In the genomic region with DNA sequence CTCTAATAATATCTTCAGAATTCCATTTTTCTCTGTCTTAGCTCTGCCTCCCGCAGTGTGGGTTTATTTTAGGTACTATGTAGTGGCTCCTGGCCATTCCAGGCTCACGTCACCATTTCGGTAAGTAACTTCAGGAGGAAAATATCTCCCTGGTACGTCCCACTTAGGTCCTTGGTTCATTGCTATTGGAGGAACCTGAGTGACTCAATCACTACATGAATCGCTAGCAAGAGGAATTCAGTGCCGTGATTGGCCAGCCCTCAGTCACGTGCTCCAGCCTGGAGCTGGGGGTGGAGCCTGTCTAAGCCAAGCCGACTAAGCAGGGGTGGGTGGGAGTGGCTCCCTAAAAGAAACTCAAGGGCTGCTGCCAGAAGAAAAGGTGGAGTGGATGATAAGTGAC, we compare ENCODE assay signal across 2 cellular contexts.
TF ChIP-seq lines count a peak whose summit lies in the region.

No MANE protein-coding gene starts in this region.

TF ChIP-seq in HCT116, 20 proteins besides CTCF, POLR2A, EP300 and RAD21:
- no peak for TF ChIP-seq YY1 (IDR thresholded peaks at IDR 0.05; ENCODE audit: extremely low read depth, insufficient replicate concordance, low read depth, low read length)
- TF ChIP-seq, protein P1, sequence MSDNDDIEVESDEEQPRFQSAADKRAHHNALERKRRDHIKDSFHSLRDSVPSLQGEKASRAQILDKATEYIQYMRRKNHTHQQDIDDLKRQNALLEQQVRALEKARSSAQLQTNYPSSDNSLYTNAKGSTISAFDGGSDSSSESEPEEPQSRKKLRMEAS (IDR thresholded peaks at IDR 0.05), result no peak
- TF ChIP-seq TCF7L2 (IDR thresholded peaks at IDR 0.05; ENCODE audit: borderline replicate concordance, extremely low read depth, insufficient read depth, insufficient read length), result no peak
- no peak for TF ChIP-seq CBX3 (IDR thresholded peaks at IDR 0.05; ENCODE audit: low read depth)
- TF ChIP-seq JUND (IDR thresholded peaks at IDR 0.05), result no peak
- TF ChIP-seq, protein P2, sequence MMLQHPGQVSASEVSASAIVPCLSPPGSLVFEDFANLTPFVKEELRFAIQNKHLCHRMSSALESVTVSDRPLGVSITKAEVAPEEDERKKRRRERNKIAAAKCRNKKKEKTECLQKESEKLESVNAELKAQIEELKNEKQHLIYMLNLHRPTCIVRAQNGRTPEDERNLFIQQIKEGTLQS (IDR thresholded peaks at IDR 0.05), result no peak
- no peak for TF ChIP-seq SP1 (IDR thresholded peaks at IDR 0.05; ENCODE audit: low read depth)
- TF ChIP-seq, protein P3, sequence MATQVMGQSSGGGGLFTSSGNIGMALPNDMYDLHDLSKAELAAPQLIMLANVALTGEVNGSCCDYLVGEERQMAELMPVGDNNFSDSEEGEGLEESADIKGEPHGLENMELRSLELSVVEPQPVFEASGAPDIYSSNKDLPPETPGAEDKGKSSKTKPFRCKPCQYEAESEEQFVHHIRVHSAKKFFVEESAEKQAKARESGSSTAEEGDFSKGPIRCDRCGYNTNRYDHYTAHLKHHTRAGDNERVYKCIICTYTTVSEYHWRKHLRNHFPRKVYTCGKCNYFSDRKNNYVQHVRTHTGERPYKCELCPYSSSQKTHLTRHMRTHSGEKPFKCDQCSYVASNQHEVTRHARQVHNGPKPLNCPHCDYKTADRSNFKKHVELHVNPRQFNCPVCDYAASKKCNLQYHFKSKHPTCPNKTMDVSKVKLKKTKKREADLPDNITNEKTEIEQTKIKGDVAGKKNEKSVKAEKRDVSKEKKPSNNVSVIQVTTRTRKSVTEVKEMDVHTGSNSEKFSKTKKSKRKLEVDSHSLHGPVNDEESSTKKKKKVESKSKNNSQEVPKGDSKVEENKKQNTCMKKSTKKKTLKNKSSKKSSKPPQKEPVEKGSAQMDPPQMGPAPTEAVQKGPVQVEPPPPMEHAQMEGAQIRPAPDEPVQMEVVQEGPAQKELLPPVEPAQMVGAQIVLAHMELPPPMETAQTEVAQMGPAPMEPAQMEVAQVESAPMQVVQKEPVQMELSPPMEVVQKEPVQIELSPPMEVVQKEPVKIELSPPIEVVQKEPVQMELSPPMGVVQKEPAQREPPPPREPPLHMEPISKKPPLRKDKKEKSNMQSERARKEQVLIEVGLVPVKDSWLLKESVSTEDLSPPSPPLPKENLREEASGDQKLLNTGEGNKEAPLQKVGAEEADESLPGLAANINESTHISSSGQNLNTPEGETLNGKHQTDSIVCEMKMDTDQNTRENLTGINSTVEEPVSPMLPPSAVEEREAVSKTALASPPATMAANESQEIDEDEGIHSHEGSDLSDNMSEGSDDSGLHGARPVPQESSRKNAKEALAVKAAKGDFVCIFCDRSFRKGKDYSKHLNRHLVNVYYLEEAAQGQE (IDR thresholded peaks at IDR 0.05; ENCODE audit: low read depth), result no peak
- TF ChIP-seq EZH2phosphoT487 (IDR thresholded peaks at IDR 0.05; ENCODE audit: borderline replicate concordance), result no peak
- TF ChIP-seq EZH2 (IDR thresholded peaks at IDR 0.05), result no peak
- TF ChIP-seq FOSL1 (IDR thresholded peaks at IDR 0.05; ENCODE audit: low read depth), result no peak
- TF ChIP-seq SRF (IDR thresholded peaks at IDR 0.05; ENCODE audit: low read depth), result no peak
- TF ChIP-seq EGR1 (IDR thresholded peaks at IDR 0.05; ENCODE audit: low read depth), result no peak
- TF ChIP-seq SIN3A (IDR thresholded peaks at IDR 0.05; ENCODE audit: low read depth), result no peak
- TF ChIP-seq CEBPB (IDR thresholded peaks at IDR 0.05; ENCODE audit: low read depth), result no peak
- TF ChIP-seq ZNF274 (IDR thresholded peaks at IDR 0.05; ENCODE audit: low read depth, low read length), result no peak
- TF ChIP-seq ZFX (IDR thresholded peaks at IDR 0.05), result no peak

TF ChIP-seq in K562, 482 proteins besides CTCF, POLR2A, EP300 and RAD21 (continues in another document):
- TF ChIP-seq NRF1 (conservative IDR thresholded peaks at IDR 0.05 in 1 of 2, IDR thresholded peaks at IDR 0.05 in 1 of 2) (peak in 1 of 2 experiments; percentile 40; a peak in 1 of 4 replicates), ATF1 (CRISPR knock-in tag; IDR thresholded peaks at IDR 0.05) (no peak), ATF1 (tag; IDR thresholded peaks at IDR 0.05) (peak; percentile 60), XRCC3 (IDR thresholded peaks at IDR 0.05) (no peak), EZH2 (IDR thresholded peaks at IDR 0.05; ENCODE audit: borderline replicate concordance, low read depth, low read length) (no peak), RB1 (IDR thresholded peaks at IDR 0.05; ENCODE audit: low read depth) (no peak), ZNF354B (CRISPR knock-in tag; IDR thresholded peaks at IDR 0.05) (no peak), CHD4 (IDR thresholded peaks at IDR 0.05; ENCODE audit: insufficient read depth, insufficient replicate concordance, low read depth, low read length, poor library complexity, severe bottlenecking) (no peak), CREB1 (IDR thresholded peaks at IDR 0.05) (0 out of 2 replicates have a peak, but pooled peaks have one; percentile 32), CREB1 (CRISPR knock-in tag; IDR thresholded peaks at IDR 0.05) (no peak), MYNN (IDR thresholded peaks at IDR 0.05) (no peak), MYNN (CRISPR knock-in tag; IDR thresholded peaks at IDR 0.05) (no peak), TSC22D4 (tag; IDR thresholded peaks at IDR 0.05) (no peak), MEIS2 (IDR thresholded peaks at IDR 0.05; ENCODE audit: partially characterized antibody) (peak; percentile 22), CBFA2T3 (IDR thresholded peaks at IDR 0.05) (0 out of 2 replicates have a peak, but pooled peaks have one; percentile 51), FOS (IDR thresholded peaks at IDR 0.05; ENCODE audit: extremely low read depth, insufficient read length) (peak; percentile 64), TBP (optimal IDR thresholded peaks at IDR 0.05; ENCODE audit: low read depth, low read length) (peak; percentile 27), JUND (IDR thresholded peaks at IDR 0.05; ENCODE audit: borderline replicate concordance, low read depth, low read length) (peak; percentile 26; the same call in 1 of the 2 replicates), JUND (tag; IDR thresholded peaks at IDR 0.05; ENCODE audit: borderline replicate concordance, low read depth, low read length) (no peak; the same call in 2 of the 3 replicates), HDGF (IDR thresholded peaks at IDR 0.05) (no peak), HSF4 (CRISPR knock-in tag; IDR thresholded peaks at IDR 0.05; ENCODE audit: borderline replicate concordance) (no peak), RBM25 (IDR thresholded peaks at IDR 0.05; ENCODE audit: low read depth, low read length, severe bottlenecking) (peak; percentile 45), NFYB (IDR thresholded peaks at IDR 0.05; ENCODE audit: extremely low read depth, insufficient read length) (peak; percentile 47), POLR3G (IDR thresholded peaks at IDR 0.05; ENCODE audit: extremely low read depth, insufficient read length, insufficient replicate concordance) (no peak), ATF7 (IDR thresholded peaks at IDR 0.05) (peak; percentile 38; the same call in 1 of the 2 replicates), FOSL1 (tag; conservative IDR thresholded peaks at IDR 0.05) (peak; percentile 60), SIRT6 (IDR thresholded peaks at IDR 0.05; ENCODE audit: low read depth, low read length) (no peak), BHLHE40 (IDR thresholded peaks at IDR 0.05; ENCODE audit: low read length) (peak; percentile 72), MBD2 (IDR thresholded peaks at IDR 0.05; ENCODE audit: borderline replicate concordance, low read depth) (peak; percentile 12; the same call in 1 of the 2 replicates), KDM5B (IDR thresholded peaks at IDR 0.05; ENCODE audit: insufficient replicate concordance, low read depth, low read length) (no peak)
- TF ChIP-seq, protein P4, sequence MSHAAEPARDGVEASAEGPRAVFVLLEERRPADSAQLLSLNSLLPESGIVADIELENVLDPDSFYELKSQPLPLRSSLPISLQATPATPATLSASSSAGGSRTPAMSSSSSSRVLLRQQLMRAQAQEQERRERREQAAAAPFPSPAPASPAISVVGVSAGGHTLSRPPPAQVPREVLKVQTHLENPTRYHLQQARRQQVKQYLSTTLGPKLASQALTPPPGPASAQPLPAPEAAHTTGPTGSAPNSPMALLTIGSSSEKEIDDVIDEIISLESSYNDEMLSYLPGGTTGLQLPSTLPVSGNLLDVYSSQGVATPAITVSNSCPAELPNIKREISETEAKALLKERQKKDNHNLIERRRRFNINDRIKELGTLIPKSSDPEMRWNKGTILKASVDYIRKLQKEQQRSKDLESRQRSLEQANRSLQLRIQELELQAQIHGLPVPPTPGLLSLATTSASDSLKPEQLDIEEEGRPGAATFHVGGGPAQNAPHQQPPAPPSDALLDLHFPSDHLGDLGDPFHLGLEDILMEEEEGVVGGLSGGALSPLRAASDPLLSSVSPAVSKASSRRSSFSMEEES (CRISPR knock-in tag; IDR thresholded peaks at IDR 0.05), result peak; percentile 96
- TF ChIP-seq, protein P5, sequence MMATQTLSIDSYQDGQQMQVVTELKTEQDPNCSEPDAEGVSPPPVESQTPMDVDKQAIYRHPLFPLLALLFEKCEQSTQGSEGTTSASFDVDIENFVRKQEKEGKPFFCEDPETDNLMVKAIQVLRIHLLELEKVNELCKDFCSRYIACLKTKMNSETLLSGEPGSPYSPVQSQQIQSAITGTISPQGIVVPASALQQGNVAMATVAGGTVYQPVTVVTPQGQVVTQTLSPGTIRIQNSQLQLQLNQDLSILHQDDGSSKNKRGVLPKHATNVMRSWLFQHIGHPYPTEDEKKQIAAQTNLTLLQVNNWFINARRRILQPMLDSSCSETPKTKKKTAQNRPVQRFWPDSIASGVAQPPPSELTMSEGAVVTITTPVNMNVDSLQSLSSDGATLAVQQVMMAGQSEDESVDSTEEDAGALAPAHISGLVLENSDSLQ (IDR thresholded peaks at IDR 0.05), result peak; percentile 32; the same call in 1 of the 2 replicates
- TF ChIP-seq, protein P6, sequence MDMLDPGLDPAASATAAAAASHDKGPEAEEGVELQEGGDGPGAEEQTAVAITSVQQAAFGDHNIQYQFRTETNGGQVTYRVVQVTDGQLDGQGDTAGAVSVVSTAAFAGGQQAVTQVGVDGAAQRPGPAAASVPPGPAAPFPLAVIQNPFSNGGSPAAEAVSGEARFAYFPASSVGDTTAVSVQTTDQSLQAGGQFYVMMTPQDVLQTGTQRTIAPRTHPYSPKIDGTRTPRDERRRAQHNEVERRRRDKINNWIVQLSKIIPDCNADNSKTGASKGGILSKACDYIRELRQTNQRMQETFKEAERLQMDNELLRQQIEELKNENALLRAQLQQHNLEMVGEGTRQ (CRISPR knock-in tag; IDR thresholded peaks at IDR 0.05), result peak; percentile 96
- TF ChIP-seq, protein P7, sequence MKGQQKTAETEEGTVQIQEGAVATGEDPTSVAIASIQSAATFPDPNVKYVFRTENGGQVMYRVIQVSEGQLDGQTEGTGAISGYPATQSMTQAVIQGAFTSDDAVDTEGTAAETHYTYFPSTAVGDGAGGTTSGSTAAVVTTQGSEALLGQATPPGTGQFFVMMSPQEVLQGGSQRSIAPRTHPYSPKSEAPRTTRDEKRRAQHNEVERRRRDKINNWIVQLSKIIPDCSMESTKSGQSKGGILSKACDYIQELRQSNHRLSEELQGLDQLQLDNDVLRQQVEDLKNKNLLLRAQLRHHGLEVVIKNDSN (CRISPR knock-in tag; IDR thresholded peaks at IDR 0.05), result peak; percentile 96
- TF ChIP-seq, protein P8, sequence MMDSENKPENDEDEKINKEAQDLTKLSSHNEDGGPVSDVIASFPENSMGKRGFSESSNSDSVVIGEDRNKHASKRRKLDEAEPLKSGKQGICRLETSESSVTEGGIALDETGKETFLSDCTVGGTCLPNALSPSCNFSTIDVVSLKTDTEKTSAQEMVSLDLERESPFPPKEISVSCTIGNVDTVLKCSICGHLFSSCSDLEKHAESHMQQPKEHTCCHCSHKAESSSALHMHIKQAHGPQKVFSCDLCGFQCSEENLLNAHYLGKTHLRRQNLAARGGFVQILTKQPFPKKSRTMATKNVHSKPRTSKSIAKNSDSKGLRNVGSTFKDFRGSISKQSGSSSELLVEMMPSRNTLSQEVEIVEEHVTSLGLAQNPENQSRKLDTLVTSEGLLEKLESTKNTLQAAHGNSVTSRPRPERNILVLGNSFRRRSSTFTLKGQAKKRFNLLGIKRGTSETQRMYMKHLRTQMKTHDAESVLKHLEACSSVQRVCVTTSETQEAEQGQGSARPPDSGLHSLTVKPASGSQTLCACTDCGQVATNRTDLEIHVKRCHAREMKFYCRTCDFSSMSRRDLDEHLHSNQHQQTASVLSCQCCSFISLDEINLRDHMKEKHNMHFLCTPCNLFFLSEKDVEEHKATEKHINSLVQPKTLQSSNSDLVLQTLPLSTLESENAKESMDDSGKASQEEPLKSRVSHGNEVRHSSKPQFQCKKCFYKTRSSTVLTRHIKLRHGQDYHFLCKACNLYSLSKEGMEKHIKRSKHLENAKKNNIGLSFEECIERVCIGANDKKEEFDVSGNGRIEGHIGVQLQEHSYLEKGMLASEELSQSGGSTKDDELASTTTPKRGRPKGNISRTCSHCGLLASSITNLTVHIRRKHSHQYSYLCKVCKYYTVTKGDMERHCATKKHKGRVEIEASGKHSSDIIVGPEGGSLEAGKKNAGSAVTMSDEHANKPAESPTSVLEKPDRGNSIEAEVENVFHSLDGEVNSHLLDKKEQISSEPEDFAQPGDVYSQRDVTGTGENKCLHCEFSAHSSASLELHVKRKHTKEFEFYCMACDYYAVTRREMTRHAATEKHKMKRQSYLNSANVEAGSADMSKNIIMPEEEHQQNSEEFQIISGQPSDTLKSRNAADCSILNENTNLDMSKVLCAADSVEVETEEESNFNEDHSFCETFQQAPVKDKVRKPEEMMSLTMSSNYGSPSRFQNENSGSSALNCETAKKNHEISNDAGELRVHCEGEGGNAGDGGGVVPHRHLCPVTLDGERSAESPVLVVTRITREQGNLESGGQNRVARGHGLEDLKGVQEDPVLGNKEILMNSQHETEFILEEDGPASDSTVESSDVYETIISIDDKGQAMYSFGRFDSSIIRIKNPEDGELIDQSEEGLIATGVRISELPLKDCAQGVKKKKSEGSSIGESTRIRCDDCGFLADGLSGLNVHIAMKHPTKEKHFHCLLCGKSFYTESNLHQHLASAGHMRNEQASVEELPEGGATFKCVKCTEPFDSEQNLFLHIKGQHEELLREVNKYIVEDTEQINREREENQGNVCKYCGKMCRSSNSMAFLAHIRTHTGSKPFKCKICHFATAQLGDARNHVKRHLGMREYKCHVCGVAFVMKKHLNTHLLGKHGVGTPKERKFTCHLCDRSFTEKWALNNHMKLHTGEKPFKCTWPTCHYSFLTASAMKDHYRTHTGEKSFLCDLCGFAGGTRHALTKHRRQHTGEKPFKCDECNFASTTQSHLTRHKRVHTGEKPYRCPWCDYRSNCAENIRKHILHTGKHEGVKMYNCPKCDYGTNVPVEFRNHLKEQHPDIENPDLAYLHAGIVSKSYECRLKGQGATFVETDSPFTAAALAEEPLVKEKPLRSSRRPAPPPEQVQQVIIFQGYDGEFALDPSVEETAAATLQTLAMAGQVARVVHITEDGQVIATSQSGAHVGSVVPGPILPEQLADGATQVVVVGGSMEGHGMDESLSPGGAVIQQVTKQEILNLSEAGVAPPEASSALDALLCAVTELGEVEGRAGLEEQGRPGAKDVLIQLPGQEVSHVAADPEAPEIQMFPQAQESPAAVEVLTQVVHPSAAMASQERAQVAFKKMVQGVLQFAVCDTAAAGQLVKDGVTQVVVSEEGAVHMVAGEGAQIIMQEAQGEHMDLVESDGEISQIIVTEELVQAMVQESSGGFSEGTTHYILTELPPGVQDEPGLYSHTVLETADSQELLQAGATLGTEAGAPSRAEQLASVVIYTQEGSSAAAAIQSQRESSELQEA (IDR thresholded peaks at IDR 0.05; ENCODE audit: low read depth), result no peak
- TF ChIP-seq, protein P2 (IDR thresholded peaks at IDR 0.05), result peak; percentile 40; the same call in 1 of the 2 replicates
- TF ChIP-seq, protein P2 (CRISPR knock-in tag; conservative IDR thresholded peaks at IDR 0.05), result no peak
